Comparison of ENCODE assay signal across 2 cellular contexts in genomic region chr12:106046947-106047346, GRCh38.
TF ChIP-seq lines count a peak whose summit lies in the region.

No MANE protein-coding gene starts in this region.

TF ChIP-seq in SK-N-SH, 30 proteins besides CTCF, POLR2A, EP300 and RAD21 (continued from another document):
- TF ChIP-seq GATA2 (CRISPR knock-in tag; IDR thresholded peaks at IDR 0.05) = no peak
- no peak for TF ChIP-seq IRF3 (IDR thresholded peaks at IDR 0.05; ENCODE audit: low read depth, low read length)
- no peak for TF ChIP-seq NRF1 (IDR thresholded peaks at IDR 0.05; ENCODE audit: low read depth, low read length)
- TF ChIP-seq YY1 (IDR thresholded peaks at IDR 0.05; ENCODE audit: low read depth) = no peak
- no peak for TF ChIP-seq TCF12 (IDR thresholded peaks at IDR 0.05)
- TF ChIP-seq EZH2phosphoT487 (IDR thresholded peaks at IDR 0.05; ENCODE audit: borderline replicate concordance, low read depth) = no peak
- TF ChIP-seq RXRA (IDR thresholded peaks at IDR 0.05; ENCODE audit: borderline replicate concordance, low read depth) = no peak
- TF ChIP-seq TAF1 (IDR thresholded peaks at IDR 0.05; ENCODE audit: borderline replicate concordance, low read depth, low read length) = no peak
- no peak for TF ChIP-seq ZBTB33 (IDR thresholded peaks at IDR 0.05; ENCODE audit: borderline replicate concordance, low read depth)
- no peak for TF ChIP-seq RCOR1 (IDR thresholded peaks at IDR 0.05; ENCODE audit: low read length)
- TF ChIP-seq REST (IDR thresholded peaks at IDR 0.05; ENCODE audit: low read depth, low read length) = no peak
- no peak for TF ChIP-seq MAX (IDR thresholded peaks at IDR 0.05; ENCODE audit: low read depth)

TF ChIP-seq in SK-N-SH treated with all-trans-retinoic acid at 6 μM for 48 hours, 23 proteins besides CTCF, POLR2A, EP300 and RAD21 (continued from another document):
- no peak for TF ChIP-seq RARB (CRISPR knock-in tag; IDR thresholded peaks at IDR 0.05)
- TF ChIP-seq TOX (CRISPR knock-in tag; IDR thresholded peaks at IDR 0.05; ENCODE audit: borderline replicate concordance) = no peak
- no peak for TF ChIP-seq ZNF565 (CRISPR knock-in tag; conservative IDR thresholded peaks at IDR 0.05; ENCODE audit: low read depth)
- TF ChIP-seq ZNF8 (CRISPR knock-in tag; IDR thresholded peaks at IDR 0.05) = no peak
- TF ChIP-seq CSRNP3 (CRISPR knock-in tag; IDR thresholded peaks at IDR 0.05) = no peak
